Comparison of ENCODE assay signal across 8 cellular contexts in genomic region chr22:21629262-21630149, GRCh38. TPM values are rescaled to one million over a fixed set of nuclear protein-coding genes. Genes with fewer than 3 reads are reported as not detected.
A peak's percentile ranks its signal among the peaks of the same experiment; 100 is the strongest.
DNase-seq lines count a peak whose midpoint lies in the region; ATAC-seq and TF ChIP-seq lines count a peak whose summit lies in the region.

A gene with protein sequence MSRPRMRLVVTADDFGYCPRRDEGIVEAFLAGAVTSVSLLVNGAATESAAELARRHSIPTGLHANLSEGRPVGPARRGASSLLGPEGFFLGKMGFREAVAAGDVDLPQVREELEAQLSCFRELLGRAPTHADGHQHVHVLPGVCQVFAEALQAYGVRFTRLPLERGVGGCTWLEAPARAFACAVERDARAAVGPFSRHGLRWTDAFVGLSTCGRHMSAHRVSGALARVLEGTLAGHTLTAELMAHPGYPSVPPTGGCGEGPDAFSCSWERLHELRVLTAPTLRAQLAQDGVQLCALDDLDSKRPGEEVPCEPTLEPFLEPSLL (minus strand): TSS chr22:21630022. CDS start chr22:21630014, 8 bp downstream.

- H3K4me1 Mint-ChIP-seq in memory B cell: peaks cover 30% of the 10 kb centered on the region

- peaks cover 9% of the 10 kb centered on the region for H3K36me3 Mint-ChIP-seq in memory B cell

- H3K27me3 Mint-ChIP-seq in memory B cell: no peaks in the 10 kb centered on the region

- TF ChIP-seq CTCF in GM20000 (IDR thresholded peaks at IDR 0.05; ENCODE audit: extremely low read depth, missing control alignments): peak; percentile 58

- H3K4me3 Mint-ChIP-seq in memory B cell: peak within 1 kb of the TSS; percentile 91

- H3K9me3 Mint-ChIP-seq in memory B cell: no peaks in the 10 kb centered on the region

- peak; percentile 78 for ATAC-seq in memory B cell (ENCODE audit: low read depth)

- DNase-seq in COLO829 (ENCODE audit: low spot score) (peak; percentile 91), GM20000 (ENCODE audit: low spot score) (peak; percentile 97), HT-29 (ENCODE audit: low spot score) (peak; percentile 90), NK-92 (lab: John Stamatoyannopoulos, UW; ENCODE audit: unreplicated experiment) (peak; percentile 40), memory B cell (ENCODE audit: low spot score in 2 of 2) (peak; percentile 96 to 97)
- peak; percentile 84 to 95 for DNase-seq in activated CD8-positive, alpha-beta memory T cell treated with anti-CD3 and anti-CD28 coated beads for 1 hour (ENCODE audit: extremely low read depth in 1 of 2, low read depth in 1 of 2)
- DNase-seq in effector CD8-positive, alpha-beta T cell (lab: John Stamatoyannopoulos, UW): peak; percentile 90
- peak; percentile 92 for DNase-seq in stimulated activated CD8-positive, alpha-beta memory T cell treated with anti-CD3 and anti-CD28 coated beads, Interleukin-12 subunit alpha, Interleukin-12 subunit beta, amount 100 ng/mL, for 1 hour (ENCODE audit: low read depth)

- H3K27ac Mint-ChIP-seq in memory B cell: peak within 1 kb of the TSS; percentile 86

RNA-seq across cellular contexts. Expression of the gene that starts here (rescaled TPM):
- total RNA-seq in HT-29 (2014; rRNA removed; shearing (Covaris generic)): 160 and 195 TPM in 2 replicates

Comparison
In these comparisons a context has a peak if more than half of its experiments do, and no peak if none do; other contexts are left out.
1. Peak in every context shown above with its lines: DNase-seq and ATAC-seq.
2. DNase-seq: peak in every context shown above with its lines; median percentile 97 in GM20000; 96 in memory B cell; 92 in stimulated activated CD8-positive, alpha-beta memory T cell treated with anti-CD3 and anti-CD28 coated beads, Interleukin-12 subunit alpha, Interleukin-12 subunit beta, amount 100 ng/mL, for 1 hour; 91 in COLO829; 90 in HT-29; 90 in effector CD8-positive, alpha-beta T cell; 90 in activated CD8-positive, alpha-beta memory T cell treated with anti-CD3 and anti-CD28 coated beads for 1 hour; 40 in NK-92.